Comparison of ENCODE assay signal across 8 cellular contexts in genomic region chr4:127732623-127733199, GRCh38. TPM values are rescaled to one million over a fixed set of nuclear protein-coding genes. Genes with fewer than 3 reads are reported as not detected.
DNase-seq lines count a peak whose midpoint lies in the region; ATAC-seq and TF ChIP-seq lines count a peak whose summit lies in the region.

No MANE protein-coding gene starts in this region.

- in situ Hi-C loops in SK-MEL-5 (cut with HindIII; ENCODE audit: low pct_unique_long_range_greater_than_20kb, low sequenced_read_pairs), result no loop called here

- no peak overlapping the region for H3K9ac ChIP-seq in KMS-11

- H3K4me1 ChIP-seq in KMS-11 (ENCODE audit: low read depth, poor library complexity, severe bottlenecking), result no peaks in the 10 kb centered on the region
- H3K4me1 ChIP-seq in effector memory CD4-positive, alpha-beta T cell (ENCODE audit: control insufficient read depth, insufficient read depth, low read length, poor library complexity, severe bottlenecking), result no peaks in the 10 kb centered on the region

- H3K79me2 ChIP-seq in KMS-11 (ENCODE audit: insufficient read depth, low read depth), result no peaks in the 10 kb centered on the region

- H3K27me3 ChIP-seq in GM06990 (replicated peaks; ENCODE audit: control insufficient read depth, insufficient read depth, low read length) (no peaks in the 10 kb centered on the region), KMS-11 (ENCODE audit: insufficient read depth, low read depth) (no peaks in the 10 kb centered on the region)
- no peaks in the 10 kb centered on the region for H3K27me3 ChIP-seq in effector memory CD4-positive, alpha-beta T cell (replicated peaks; ENCODE audit: control insufficient read depth, insufficient read depth, low read length, poor library complexity, severe bottlenecking)

- TF ChIP-seq CTCF in GM06990 (IDR thresholded peaks at IDR 0.05; ENCODE audit: insufficient read depth, low read length, poor library complexity, severe bottlenecking), result peak; percentile 47
- TF ChIP-seq CTCF in KMS-11 (conservative IDR thresholded peaks at IDR 0.05; ENCODE audit: low read depth, low read length), result peak; percentile 74
- peak; percentile 48 for TF ChIP-seq CTCF in foreskin fibroblast (IDR thresholded peaks at IDR 0.05; ENCODE audit: low read depth, low read length)

- H3K36me3 ChIP-seq in GM06990 (ENCODE audit: control insufficient read depth, insufficient read depth, low read length) (no peaks in the 10 kb centered on the region), KMS-11 (ENCODE audit: insufficient read depth) (no peaks in the 10 kb centered on the region)
- H3K36me3 ChIP-seq in effector memory CD4-positive, alpha-beta T cell (ENCODE audit: control insufficient read depth, insufficient read depth, low read length), result no peaks in the 10 kb centered on the region

- H3K27ac ChIP-seq in KMS-11, result no peak overlapping the region
- H3K27ac ChIP-seq in effector memory CD4-positive, alpha-beta T cell (ENCODE audit: insufficient read depth, low read length, poor library complexity, severe bottlenecking), result no peak overlapping the region

- ATAC-seq in GM21529 (IDR thresholded peaks at IDR 0.05; ENCODE audit: unreplicated experiment), result peak; percentile 86
- ATAC-seq in HG03457 (IDR thresholded peaks at IDR 0.05; ENCODE audit: unreplicated experiment), result no peak

- no peaks in the 10 kb centered on the region for H4K20me1 ChIP-seq in KMS-11 (ENCODE audit: insufficient read depth)

- H2AFZ ChIP-seq in KMS-11 (ENCODE audit: low read depth), result no peak overlapping the region

- no peaks in the 10 kb centered on the region for H3K9me3 ChIP-seq in effector memory CD4-positive, alpha-beta T cell (ENCODE audit: control insufficient read depth, low read length)

- DNase-seq in GM06990 (ENCODE audit: extremely low read depth, insufficient read length) (peak; percentile 16), SK-MEL-5 (ENCODE audit: low read depth, low spot score) (peak; percentile 75), foreskin fibroblast (peak; percentile 13 to 63), retina (peak; percentile 26)
- no peak for DNase-seq in effector memory CD4-positive, alpha-beta T cell

- H3K4me2 ChIP-seq in KMS-11, result no peak overlapping the region

- no peak overlapping the region for H3K4me3 ChIP-seq in GM06990 (replicated peaks; ENCODE audit: low read depth, low read length)
- H3K4me3 ChIP-seq in KMS-11 (IDR thresholded peaks at IDR 0.05; ENCODE audit: insufficient read depth, low read depth, low read length), result no peak overlapping the region
- no peak overlapping the region for H3K4me3 ChIP-seq in foreskin fibroblast (ENCODE audit: low read depth in 1 of 2, low read length in 2 of 2)
- no peak overlapping the region for H3K4me3 ChIP-seq in effector memory CD4-positive, alpha-beta T cell (ENCODE audit: insufficient read depth, low read depth, low read length, poor library complexity, severe bottlenecking)

RNA-seq across cellular contexts. Expression of gene SLC25A31, which starts 2.5 kb away (rescaled TPM):
- total RNA-seq in SK-MEL-5 (2014; rRNA removed; shearing (Covaris generic)), result not detected in 2 replicates
- not detected in 2 replicates for polyA plus RNA-seq in SK-MEL-5 (2015; cell fraction: cytosol; rRNA removed)
- 0.32 TPM in 1 of 2 replicates, not detected in the other for polyA plus RNA-seq in SK-MEL-5 (2015; cell fraction: nucleus; rRNA removed)

RNA-seq across cellular contexts. Expression of gene HSPA4L, which starts 49.4 kb away (rescaled TPM):
- 5.5 and 6.1 TPM in 2 replicates for total RNA-seq in SK-MEL-5 (2014; rRNA removed; shearing (Covaris generic))
- polyA plus RNA-seq in SK-MEL-5 (2015; cell fraction: cytosol; rRNA removed), result 4.4 and 6.4 TPM in 2 replicates
- polyA plus RNA-seq in SK-MEL-5 (2015; cell fraction: nucleus; rRNA removed), result 4.3 and 4.8 TPM in 2 replicates

Comparison
In these comparisons a context has a peak if more than half of its experiments do, and no peak if none do; other contexts are left out.
1. DNase-seq: peak in GM06990 (single experiment), SK-MEL-5 (single experiment), foreskin fibroblast (2 of 2) and retina (single experiment); none in effector memory CD4-positive, alpha-beta T cell (0 of 3).
2. Peak in every context shown above with its lines, with median percentiles within 50 percentile points of each other: CTCF ChIP-seq.